8 cellular contexts compared by ENCODE assay signal in genomic region chr14:95318870-95319311, GRCh38. TPM values are rescaled to one million over a fixed set of nuclear protein-coding genes. Genes with fewer than 3 reads are reported as not detected.
DNase-seq lines count a peak whose midpoint lies in the region; ATAC-seq and TF ChIP-seq lines count a peak whose summit lies in the region.

No MANE protein-coding gene starts in this region.

- H3K4me3 ChIP-seq in GM06990 (replicated peaks; ENCODE audit: low read depth, low read length) (peak overlapping the region; percentile 65), RWPE2 (ENCODE audit: severe bottlenecking) (peak overlapping the region; percentile 91), esophagus squamous epithelium (peak overlapping the region; percentile 56 to 97 (median 72))

- H3K27me3 ChIP-seq in GM06990 (replicated peaks; ENCODE audit: control insufficient read depth, insufficient read depth, low read length) (no peaks in the 10 kb centered on the region), RWPE2 (ENCODE audit: insufficient read depth, poor library complexity, severe bottlenecking) (no peaks in the 10 kb centered on the region), esophagus squamous epithelium (peaks cover 0 to 14% (median 0%) of the 10 kb centered on the region in 4 donors)

- WGBS in esophagus squamous epithelium, 2 donors = 19 to 30% methylated on average over 5 to 9 of the region's 15 CpGs

- TF ChIP-seq CTCF in GM06990 (IDR thresholded peaks at IDR 0.05; ENCODE audit: insufficient read depth, low read length, poor library complexity, severe bottlenecking) (no peak), RWPE2 (IDR thresholded peaks at IDR 0.05; ENCODE audit: poor library complexity, severe bottlenecking) (no peak), esophagus squamous epithelium (IDR thresholded peaks at IDR 0.05) (no peak)

- peaks cover 43% of the 10 kb centered on the region for H3K4me1 ChIP-seq in RWPE2 (ENCODE audit: insufficient read depth, poor library complexity, severe bottlenecking)
- peaks cover 21 to 91% (median 44%) of the 10 kb centered on the region in 3 donors for H3K4me1 ChIP-seq in esophagus squamous epithelium

- H3K27ac ChIP-seq in RWPE2 (ENCODE audit: poor library complexity, severe bottlenecking) = no peak overlapping the region
- peak overlapping the region; percentile 72 to 88 (median 82) for H3K27ac ChIP-seq in esophagus squamous epithelium

- intact Hi-C loops in esophagus squamous epithelium (cut with DNase I) = no loop called here
- intact Hi-C loops in posterior vena cava (cut with DNase I) = no loop called here

- DNase-seq in GM06990 (ENCODE audit: extremely low read depth, insufficient read length) (no peak), RWPE2 (ENCODE audit: low spot score) (no peak), esophagus squamous epithelium (lab: John Stamatoyannopoulos, UW) (no peak), posterior vena cava (ENCODE audit: low spot score) (peak; percentile 81), NCI-H2029 treated with DMSO at 0.1 percent for 48 hours (lab: John Stamatoyannopoulos, UW) (no peak), T1000 (lab: John Stamatoyannopoulos, UW) (no peak), LoVo (ENCODE audit: low spot score) (no peak)

- H3K9me3 ChIP-seq in RWPE2 (ENCODE audit: severe bottlenecking) (no peaks in the 10 kb centered on the region), esophagus squamous epithelium (no peaks in the 10 kb centered on the region)

- H3K36me3 ChIP-seq in GM06990 (ENCODE audit: control insufficient read depth, insufficient read depth, low read length) = no peaks in the 10 kb centered on the region
- no peaks in the 10 kb centered on the region for H3K36me3 ChIP-seq in RWPE2 (ENCODE audit: low read depth)
- H3K36me3 ChIP-seq in esophagus squamous epithelium = no peaks in the 10 kb centered on the region

- ATAC-seq in RWPE2 (ENCODE audit: low read depth) (no peak), HG03439 (IDR thresholded peaks at IDR 0.05; ENCODE audit: unreplicated experiment) (no peak)

- TF ChIP-seq POLR2A in esophagus squamous epithelium (IDR thresholded peaks at IDR 0.05) = no peak

RNA-seq across cellular contexts. Expression of gene CLMN, which starts 0.8 kb away (rescaled TPM):
- total RNA-seq in esophagus squamous epithelium = 10 to 100 TPM in 1 of 4 donors, 1 to 10 TPM in 3; 3.3 to 14.1 (median 5.1) TPM
- 10 to 100 TPM in 1 of 2 donors, 1 to 10 TPM in 1; 9.4 to 11.1 TPM for total RNA-seq in posterior vena cava
